Comparison of ENCODE assay signal across 31 cellular contexts in the genomic region with DNA sequence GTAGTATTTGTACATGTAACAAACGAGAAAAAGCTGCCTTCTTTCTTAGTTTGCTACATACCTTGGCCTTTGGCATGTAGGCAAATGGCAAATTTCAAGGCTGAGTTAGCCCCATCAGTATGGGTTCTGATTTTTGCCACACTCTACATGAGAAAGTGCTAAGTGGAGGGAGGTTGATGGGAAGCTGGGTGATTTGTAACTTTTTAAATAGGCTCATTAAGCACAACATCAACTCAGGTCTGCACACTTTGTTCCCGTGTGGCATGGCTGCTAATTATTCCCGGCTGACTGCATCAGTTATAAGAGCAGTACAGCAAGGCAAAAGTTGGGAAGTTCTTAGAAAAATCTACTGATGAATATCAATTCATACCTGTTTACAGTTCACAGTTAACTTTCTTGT.
"Had no signal": no experiment of that assay in that cellular context is flagged by ENCODE, and none has a peak within 500 bp of the region (broad histone marks: within the 10 kb centered on the region; RNA-seq: fewer than 3 reads in every experiment).

No MANE protein-coding gene starts in this region.

- H3K9me3 ChIP-seq: adrenal gland, ascending aorta, body of pancreas, breast epithelium had no signal

- H3K27me3 ChIP-seq: adrenal gland, ascending aorta, body of pancreas, brain microvascular endothelial cell, breast epithelium, cardiac muscle cell had no signal

- H3K36me3 ChIP-seq: adrenal gland, ascending aorta, brain microvascular endothelial cell, breast epithelium, cardiac muscle cell had no signal

- DNase-seq: activated effector memory CD4-positive, alpha-beta T cell treated with anti-CD3 and anti-CD28 coated beads, Interleukin-2, amount 50 U/mL, for 16 hours; activated effector memory CD4-positive, alpha-beta T cell treated with Interleukin-2 at 50 U/mL for 16 hours; activated gamma-delta T cell; activated gamma-delta T cell treated with Interleukin-2 at 50 U/mL for 16 hours; activated naive CD4-positive, alpha-beta T cell; activated naive CD4-positive, alpha-beta T cell treated with anti-CD3 and anti-CD28 coated beads for 36 hours; activated naive CD4-positive, alpha-beta T cell treated with anti-CD3 and anti-CD28 coated beads, Interleukin-2, amount 10 ng/mL, durations not matched to agents 7 days and 5 days; activated naive CD4-positive, alpha-beta T cell treated with anti-CD3 and anti-CD28 coated beads, Interleukin-2, amount 50 U/mL, for 16 hours; activated naive CD4-positive, alpha-beta T cell treated with Interleukin-2 at 50 U/mL for 16 hours; activated naive CD8-positive, alpha-beta T cell treated with anti-CD3 and anti-CD28 coated beads for 36 hours; activated naive CD8-positive, alpha-beta T cell treated with anti-CD3 and anti-CD28 coated beads, Interleukin-2, amount 10 ng/mL, durations not matched to agents 7 days and 5 days; activated naive CD8-positive, alpha-beta T cell treated with anti-CD3 and anti-CD28 coated beads, Interleukin-2, amount 50 U/mL, for 24 hours; activated T-cell treated with anti-CD3 and anti-CD28 coated beads for 4 hours; activated T-cell treated with anti-CD3 and anti-CD28 coated beads, Interleukin-2, amount 50 U/mL, for 1 hour; activated T-cell treated with anti-CD3 and anti-CD28 coated beads, Interleukin-2, amount 50 U/mL, for 24 hours; activated T-cell treated with anti-CD3 and anti-CD28 coated beads, Interleukin-2, amount 50 U/mL, for 4 hours; activated T-cell treated with anti-CD3 and anti-CD28 coated beads, Interleukin-2, amount 50 U/mL, for 48 hours; activated T-cell treated with anti-CD3 and anti-CD28 coated beads, Interleukin-2, amount 50 U/mL, for 72 hours; adrenal gland; amniotic stem cell; amygdala; anterior cingulate cortex; aorta; body of pancreas; brain microvascular endothelial cell; caudate nucleus; central memory CD4-positive, alpha-beta T cell; cerebellar nuclear complex had no signal

- H3K4me3 ChIP-seq: adrenal gland, ascending aorta, body of pancreas, breast epithelium, cardiac muscle cell had no signal

- H3K4me1 ChIP-seq: adrenal gland, ascending aorta, body of pancreas, breast epithelium had no signal

- H3K27ac ChIP-seq: adrenal gland, ascending aorta, body of pancreas, brain microvascular endothelial cell, breast epithelium, cardiac muscle cell had no signal
